9 cellular contexts compared by ENCODE assay signal in the genomic region with DNA sequence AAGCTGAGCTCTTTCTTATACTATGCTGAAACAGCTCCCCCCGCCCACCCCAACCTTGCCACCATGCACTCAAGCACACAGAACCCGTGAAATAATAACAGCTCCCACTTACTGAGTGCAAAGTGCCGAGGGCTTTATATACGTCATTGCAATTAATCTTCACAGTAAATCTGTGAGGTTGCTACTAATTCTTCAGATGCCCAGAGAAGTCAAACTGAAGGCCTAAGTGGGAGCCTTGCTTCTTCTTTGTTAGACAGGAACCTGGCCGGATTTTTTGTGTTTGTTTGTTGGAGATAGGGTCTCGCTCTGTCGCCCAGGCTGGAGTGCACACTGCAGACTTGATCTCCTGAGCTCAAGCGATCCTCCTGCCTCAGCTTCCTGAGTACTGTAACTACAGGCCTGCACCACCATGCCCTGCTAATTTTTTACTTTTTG. TPM values are rescaled to one million over a fixed set of nuclear protein-coding genes. Genes with fewer than 3 reads are reported as not detected.
A peak's percentile ranks its signal among the peaks of the same experiment; 100 is the strongest.
DNase-seq lines count a peak whose midpoint lies in the region; ATAC-seq and TF ChIP-seq lines count a peak whose summit lies in the region.
"Had no signal": no experiment of that assay in that cellular context is flagged by ENCODE, and none has a peak within 500 bp of the region (broad histone marks: within the 10 kb centered on the region; RNA-seq: fewer than 3 reads in every experiment).

No MANE protein-coding gene starts in this region.

- H3K4me1 ChIP-seq in Peyer's patch = peaks cover 0 to 18% (median 7%) of the 10 kb centered on the region in 4 donors
- peaks cover 14% of the 10 kb centered on the region for H3K4me1 ChIP-seq in GM23248 (ENCODE audit: insufficient read depth)

- H3K27me3 ChIP-seq in Peyer's patch = no peaks in the 10 kb centered on the region
- no peaks in the 10 kb centered on the region for H3K27me3 ChIP-seq in GM23248 (replicated peaks; ENCODE audit: insufficient read depth)

- H3K9ac ChIP-seq in GM23248 = no peak overlapping the region

- WGBS in GM23248 (ENCODE audit: low coverage in 1 of 2, low lambda C conversion rate in 2 of 2, missing lambda C conversion rate in 2 of 2), 2 experiments = 80 to 85% methylated on average over 8 of the region's 8 CpGs

- in situ Hi-C loops in GM23248 (cut with MboI) = no loop called here

- H3K4me3 ChIP-seq in Peyer's patch (no peak overlapping the region), GM23248 (no peak overlapping the region)
- H3K4me3 ChIP-seq: thoracic aorta had no signal

- H3K79me2 ChIP-seq in GM23248 (ENCODE audit: insufficient read depth) = no peaks in the 10 kb centered on the region

- no peak for TF ChIP-seq CTCF in Peyer's patch (IDR thresholded peaks at IDR 0.05)

- H2AFZ ChIP-seq in GM23248 = no peak overlapping the region

- intact Hi-C loops in left colon (cut with DNase I, micrococcal nuclease) = loop anchor here in 1 of 2 donors (10.0 kb wide), 1 partner anchor 58 kb away; no protein-coding TSS in a partner anchor

- H3K9me3 ChIP-seq in Peyer's patch (no peaks in the 10 kb centered on the region), GM23248 (ENCODE audit: low read depth) (no peaks in the 10 kb centered on the region)
- H3K9me3 ChIP-seq: thoracic aorta had no signal

- no peaks in the 10 kb centered on the region for H3K9me2 ChIP-seq in GM23248 (ENCODE audit: insufficient read depth)

- no peak overlapping the region for H3K4me2 ChIP-seq in GM23248 (ENCODE audit: unreplicated experiment)

- peaks cover 19% of the 10 kb centered on the region; the same call in 1 of the 2 replicates for H3F3A ChIP-seq in GM23248 (ENCODE audit: insufficient read depth)

- H4K20me1 ChIP-seq in GM23248 (ENCODE audit: insufficient read depth) = no peaks in the 10 kb centered on the region

- H3K36me3 ChIP-seq in Peyer's patch (no peaks in the 10 kb centered on the region), GM23248 (ENCODE audit: low read depth) (no peaks in the 10 kb centered on the region)
- H3K36me3 ChIP-seq: thoracic aorta had no signal

- DNase-seq in Peyer's patch (peak in 2 of 3 donors; percentile 66 to 73), left colon (no peak), NCI-H1930 (lab: John Stamatoyannopoulos, UW) (no peak), GM23248 (no peak), cerebellar cortex (ENCODE audit: low spot score) (no peak), NCI-H2196 (lab: John Stamatoyannopoulos, UW; ENCODE audit: unreplicated experiment) (no peak)
- DNase-seq in activated T-cell treated with anti-CD3 and anti-CD28 coated beads, Interleukin-2, amount 50 U/mL, for 48 hours = peak; percentile 62 to 70
- DNase-seq in stimulated activated naive CD8-positive, alpha-beta T cell treated with anti-CD3 and anti-CD28 coated beads, Interleukin-15, Interleukin-2, amounts not matched to agents 100 U/mL and 50 U/mL, for 24 hours = peak; percentile 58

- H3K27ac ChIP-seq in Peyer's patch = peak overlapping the region; percentile 62 to 96 (median 86)
- H3K27ac ChIP-seq in GM23248 = no peak overlapping the region
- H3K27ac ChIP-seq: thoracic aorta had no signal

- ATAC-seq in left colon = peak; percentile 36
- ATAC-seq in stimulated activated naive CD8-positive, alpha-beta T cell treated with anti-CD3 and anti-CD28 coated beads, Interleukin-15, Interleukin-2, amounts not matched to agents 100 U/mL and 50 U/mL, for 24 hours = no peak

- TF ChIP-seq POLR2A in Peyer's patch (IDR thresholded peaks at IDR 0.05) = no peak

RNA-seq across cellular contexts. Expression of a gene that starts 34.0 kb away (rescaled TPM):
- total RNA-seq in Peyer's patch (1 to 10 TPM; 5.8 to 10.0 (median 7.0) TPM), left colon (1 to 10 TPM; 4.3 to 5.4 TPM)
- total RNA-seq in GM23248 (2014; rRNA removed; shearing (Covaris generic)) = 7.5 and 8.2 TPM in 2 replicates
- 7.7 and 9.4 TPM in 2 replicates for polyA plus RNA-seq in GM23248 (2016; fragmentation: Nextera tagmentation; extraction: Ambion mirVana)

Comparison
In these comparisons a context has a peak if more than half of its experiments do, and no peak if none do; other contexts are left out.
1. DNase-seq: peak in Peyer's patch (2 of 3), activated T-cell treated with anti-CD3 and anti-CD28 coated beads, Interleukin-2, amount 50 U/mL, for 48 hours (2 of 2) and stimulated activated naive CD8-positive, alpha-beta T cell treated with anti-CD3 and anti-CD28 coated beads, Interleukin-15, Interleukin-2, amounts not matched to agents 100 U/mL and 50 U/mL, for 24 hours (single experiment); none in left colon (0 of 2), NCI-H1930 (0 of 2), GM23248 (single experiment), cerebellar cortex (single experiment) and NCI-H2196 (single experiment).